22 cellular contexts compared by ENCODE assay signal in the genomic region with DNA sequence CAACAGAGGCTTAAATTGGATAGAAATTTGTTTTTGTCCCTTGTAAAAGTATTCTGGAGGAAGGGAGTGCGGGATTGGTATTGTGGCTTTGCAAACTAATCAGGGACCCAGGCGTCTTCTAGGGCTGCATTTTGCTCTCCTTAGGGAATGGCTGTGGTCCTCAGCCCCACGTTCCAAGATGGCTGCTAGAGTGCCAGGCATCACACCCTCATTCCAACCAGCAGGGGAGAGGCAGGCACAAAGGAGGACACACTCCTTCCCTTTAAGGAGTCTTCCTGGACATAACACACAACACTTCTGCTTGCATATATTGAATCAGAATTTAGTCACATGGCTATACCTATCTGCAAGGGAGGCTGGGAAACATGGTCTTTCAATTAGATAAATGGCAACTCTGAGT.
A peak's percentile ranks its signal among the peaks of the same experiment; 100 is the strongest.
DNase-seq lines count a peak whose midpoint lies in the region; TF ChIP-seq lines count a peak whose summit lies in the region.
"Had no signal": no experiment of that assay in that cellular context is flagged by ENCODE, and none has a peak within 500 bp of the region (broad histone marks: within the 10 kb centered on the region; RNA-seq: fewer than 3 reads in every experiment).

No MANE protein-coding gene starts in this region.

- H3K4me3 ChIP-seq in brain microvascular endothelial cell (ENCODE audit: low read depth, low read length): no peak overlapping the region
- H3K4me3 ChIP-seq in endodermal cell (ENCODE audit: low read length): no peak overlapping the region
- H3K4me3 ChIP-seq: A549; BLaER1 treated with 17β-estradiol and CSF1 and Interleukin-3, amounts not matched to agents 10 nM and 100 nM; GM12878 had no signal

- H3K27ac ChIP-seq in brain microvascular endothelial cell: no peak overlapping the region
- no peak overlapping the region for H3K27ac ChIP-seq in endodermal cell (ENCODE audit: low read depth, low read length)
- H3K27ac ChIP-seq: 22Rv1; A549; BLaER1 treated with 17β-estradiol and CSF1 and Interleukin-3, amounts not matched to agents 10 nM and 100 nM; C4-2B had no signal

- no peak overlapping the region for H3K4me3 Mint-ChIP-seq in activated CD4-positive, alpha-beta T cell treated with anti-CD3 and anti-CD28 coated beads, Interleukin-2, amount 10 ng/mL, durations not matched to agents 24 days and 14 days
- no peak overlapping the region for H3K4me3 Mint-ChIP-seq in endodermal cell
- H3K4me3 Mint-ChIP-seq: B cell; CD4-positive, alpha-beta T cell; CD8-positive, alpha-beta T cell had no signal

- intact Hi-C loops in activated CD4-positive, alpha-beta T cell treated with anti-CD3 and anti-CD28 coated beads, Interleukin-2, amount 10 ng/mL, durations not matched to agents 24 days and 14 days (cut with micrococcal nuclease): no loop called here

- no peaks in the 10 kb centered on the region for H3K36me3 Mint-ChIP-seq in activated CD4-positive, alpha-beta T cell treated with anti-CD3 and anti-CD28 coated beads, Interleukin-2, amount 10 ng/mL, durations not matched to agents 24 days and 14 days (ENCODE audit: low read depth)
- H3K36me3 Mint-ChIP-seq in endodermal cell (ENCODE audit: low read depth): no peaks in the 10 kb centered on the region

- H3K4me1 ChIP-seq in endodermal cell (ENCODE audit: control insufficient read depth, insufficient read depth, low read length): no peaks in the 10 kb centered on the region
- H3K4me1 ChIP-seq: A549, Caco-2 had no signal

- H3K9ac ChIP-seq in endodermal cell (ENCODE audit: extremely low read depth, low read length, poor library complexity, severe bottlenecking): no peak overlapping the region
- H3K9ac ChIP-seq: BLaER1 treated with 17β-estradiol and CSF1 and Interleukin-3, amounts not matched to agents 10 nM and 100 nM had no signal

- H3K4me1 Mint-ChIP-seq in activated CD4-positive, alpha-beta T cell treated with anti-CD3 and anti-CD28 coated beads, Interleukin-2, amount 10 ng/mL, durations not matched to agents 24 days and 14 days: peaks cover 2% of the 10 kb centered on the region
- H3K4me1 Mint-ChIP-seq in endodermal cell: peaks cover 2% of the 10 kb centered on the region

- H3K9me3 ChIP-seq in endodermal cell (ENCODE audit: control insufficient read depth, low read length): no peaks in the 10 kb centered on the region
- H3K9me3 ChIP-seq: A549, Caco-2 had no signal

- no peaks in the 10 kb centered on the region for H3K9me3 Mint-ChIP-seq in activated CD4-positive, alpha-beta T cell treated with anti-CD3 and anti-CD28 coated beads, Interleukin-2, amount 10 ng/mL, durations not matched to agents 24 days and 14 days
- no peaks in the 10 kb centered on the region for H3K9me3 Mint-ChIP-seq in endodermal cell
- H3K9me3 Mint-ChIP-seq: CD4-positive, alpha-beta T cell; CD8-positive, alpha-beta T cell had no signal

- DNase-seq in activated CD4-positive, alpha-beta T cell treated with anti-CD3 and anti-CD28 coated beads, Interleukin-2, amount 10 ng/mL, durations not matched to agents 24 days and 14 days: peak; percentile 15
- no peak for DNase-seq in activated CD4-positive, alpha-beta T cell treated with anti-CD3 and anti-CD28 coated beads, Interleukin-2, amount 50 U/mL, for 48 hours
- DNase-seq in brain microvascular endothelial cell (no peak), endodermal cell (no peak), NCI-H1417 (lab: John Stamatoyannopoulos, UW) (no peak), SHP77 (lab: John Stamatoyannopoulos, UW) (no peak)
- DNase-seq: AML-193; Caco-2; Calu3; CD4-positive, alpha-beta T cell; CD8-positive, alpha-beta T cell; DMS53; DMS79; DND-41; EL; GDM1 had no signal

- no peaks in the 10 kb centered on the region for H3K36me3 ChIP-seq in brain microvascular endothelial cell (replicated peaks)
- H3K36me3 ChIP-seq in endodermal cell (ENCODE audit: control insufficient read depth, insufficient read depth, low read length): no peaks in the 10 kb centered on the region
- H3K36me3 ChIP-seq: BLaER1 treated with 17β-estradiol and CSF1 and Interleukin-3, amounts not matched to agents 10 nM and 100 nM had no signal

- H3K27me3 Mint-ChIP-seq in activated CD4-positive, alpha-beta T cell treated with anti-CD3 and anti-CD28 coated beads, Interleukin-2, amount 10 ng/mL, durations not matched to agents 24 days and 14 days: no peaks in the 10 kb centered on the region
- no peaks in the 10 kb centered on the region for H3K27me3 Mint-ChIP-seq in endodermal cell (ENCODE audit: insufficient read depth)
- H3K27me3 Mint-ChIP-seq: CD4-positive, alpha-beta T cell had no signal

- H3K27ac Mint-ChIP-seq in activated CD4-positive, alpha-beta T cell treated with anti-CD3 and anti-CD28 coated beads, Interleukin-2, amount 10 ng/mL, durations not matched to agents 24 days and 14 days: no peak overlapping the region
- H3K27ac Mint-ChIP-seq in endodermal cell: no peak overlapping the region
- H3K27ac Mint-ChIP-seq: B cell; CD4-positive, alpha-beta T cell; CD8-positive, alpha-beta T cell had no signal

- WGBS in endodermal cell (ENCODE audit: insufficient coverage in 1 of 2, insufficient read length in 1 of 2), 2 experiments: 90 to 100% methylated on average over 2 to 3 of the region's 3 CpGs

- TF ChIP-seq CTCF in brain microvascular endothelial cell (IDR thresholded peaks at IDR 0.05; ENCODE audit: low read depth, low read length, missing control alignments): peak; percentile 15
- peak; percentile 24 for TF ChIP-seq CTCF in endodermal cell (conservative IDR thresholded peaks at IDR 0.05)

- in situ Hi-C loops in brain microvascular endothelial cell (cut with HindIII; ENCODE audit: low pct_ligation_motif_present, low sequenced_read_pairs): no loop called here

- H3K27me3 ChIP-seq in brain microvascular endothelial cell (replicated peaks) (no peaks in the 10 kb centered on the region), endodermal cell (ENCODE audit: control insufficient read depth, insufficient read depth, low read length, poor library complexity, severe bottlenecking) (no peaks in the 10 kb centered on the region)
- H3K27me3 ChIP-seq: BLaER1 treated with 17β-estradiol and CSF1 and Interleukin-3, amounts not matched to agents 10 nM and 100 nM had no signal
